ENCODE assay signal across 13 cellular contexts in genomic region chr2:46855805-46856204, GRCh38. TPM values are rescaled to one million over a fixed set of nuclear protein-coding genes. Genes with fewer than 3 reads are reported as not detected.
DNase-seq lines count a peak whose midpoint lies in the region; ATAC-seq and TF ChIP-seq lines count a peak whose summit lies in the region.
"Had no signal": no experiment of that assay in that cellular context is flagged by ENCODE, and none has a peak within 500 bp of the region (broad histone marks: within the 10 kb centered on the region; RNA-seq: fewer than 3 reads in every experiment).

No MANE protein-coding gene starts in this region.

- no peak overlapping the region for H3K27ac Mint-ChIP-seq in activated CD8-positive, alpha-beta memory T cell treated with anti-CD3 and anti-CD28 coated beads, Interleukin-2, amount 10 ng/mL, durations not matched to agents 7 days and 5 days
- H3K27ac Mint-ChIP-seq: activated T-cell treated with anti-CD3 and anti-CD28 coated beads, Interleukin-2, amount 50 U/mL, for 72 hours; natural killer cell had no signal

- TF ChIP-seq EP300 in tibial nerve (IDR thresholded peaks at IDR 0.05) = no peak

- intact Hi-C loops in adrenal gland (cut with DNase I) (no loop called here), psoas muscle (cut with DNase I) (no loop called here)

- H3K36me3 ChIP-seq in ACC112 (ENCODE audit: insufficient read depth, low read length) (0 out of 2 replicates have a peak, but pooled peaks cover 3% of the 10 kb centered on the region), adrenal gland (replicated peaks in 1 of 2) (no peaks in the 10 kb centered on the region), psoas muscle (ENCODE audit: insufficient read depth in 1 of 2, low read depth in 1 of 2) (no peaks in the 10 kb centered on the region), tibial nerve (no peaks in the 10 kb centered on the region)

- ATAC-seq in psoas muscle (no peak), HG03139 (IDR thresholded peaks at IDR 0.05; ENCODE audit: unreplicated experiment) (no peak), GM18520 (IDR thresholded peaks at IDR 0.05; ENCODE audit: unreplicated experiment) (no peak)
- no peak for ATAC-seq in activated CD8-positive, alpha-beta memory T cell treated with anti-CD3 and anti-CD28 coated beads, Interleukin-2, amount 10 ng/mL, durations not matched to agents 7 days and 5 days
- ATAC-seq: activated T-cell treated with anti-CD3 and anti-CD28 coated beads, Interleukin-2, amount 50 U/mL, for 72 hours; natural killer cell had no signal

- no peak overlapping the region for H2AFZ ChIP-seq in ACC112 (ENCODE audit: low read length, unreplicated experiment)

- CTCF ChIA-PET in activated CD8-positive, alpha-beta memory T cell treated with anti-CD3 and anti-CD28 coated beads, Interleukin-2, amount 10 ng/mL, durations not matched to agents 7 days and 5 days (lab: Charles Lee) = no interaction called here

- H3K4me1 ChIP-seq in ACC112 (ENCODE audit: control insufficient read depth, insufficient read depth, low read length, unreplicated experiment) = peaks cover 64% of the 10 kb centered on the region
- peaks cover 12 to 26% of the 10 kb centered on the region in 2 donors for H3K4me1 ChIP-seq in adrenal gland (replicated peaks in 1 of 2)
- peaks cover 6% of the 10 kb centered on the region for H3K4me1 ChIP-seq in psoas muscle
- H3K4me1 ChIP-seq in tibial nerve = peaks cover 0 to 44% (median 7%) of the 10 kb centered on the region in 4 donors

- 63 to 97% (median 86%) methylated on average over 1 of the region's 1 CpG for WGBS in adrenal gland, 4 donors
- 94 to 100% (median 98%) methylated on average over 1 of the region's 1 CpG for WGBS in psoas muscle, 3 donors
- WGBS in tibial nerve, 2 donors = 78 to 100% methylated on average over 1 of the region's 1 CpG

- H3K79me2 ChIP-seq in ACC112 (ENCODE audit: control insufficient read depth, insufficient read depth, low read length, unreplicated experiment) = no peaks in the 10 kb centered on the region

- no peaks in the 10 kb centered on the region for H3K9me3 Mint-ChIP-seq in activated CD8-positive, alpha-beta memory T cell treated with anti-CD3 and anti-CD28 coated beads, Interleukin-2, amount 10 ng/mL, durations not matched to agents 7 days and 5 days (ENCODE audit: low read depth)
- H3K9me3 Mint-ChIP-seq: activated T-cell treated with anti-CD3 and anti-CD28 coated beads, Interleukin-2, amount 50 U/mL, for 72 hours; natural killer cell had no signal

- no peaks in the 10 kb centered on the region for H3K4me1 Mint-ChIP-seq in activated CD8-positive, alpha-beta memory T cell treated with anti-CD3 and anti-CD28 coated beads, Interleukin-2, amount 10 ng/mL, durations not matched to agents 7 days and 5 days

- no peaks in the 10 kb centered on the region for H3K9me3 ChIP-seq in adrenal gland (replicated peaks in 1 of 3)
- no peaks in the 10 kb centered on the region for H3K9me3 ChIP-seq in psoas muscle
- H3K9me3 ChIP-seq in tibial nerve = no peaks in the 10 kb centered on the region

- peak overlapping the region; percentile 100 for H3K27ac ChIP-seq in ACC112 (ENCODE audit: low read depth, low read length)
- H3K27ac ChIP-seq in adrenal gland = peak overlapping the region in 4 of 5 donors; percentile 24 to 89 (median 56)
- H3K27ac ChIP-seq in psoas muscle = peak overlapping the region; percentile 56
- peak overlapping the region in 2 of 4 donors; percentile 81 to 85 for H3K27ac ChIP-seq in tibial nerve

- TF ChIP-seq CTCF in adrenal gland (IDR thresholded peaks at IDR 0.05) (no peak), fibroblast of pulmonary artery (IDR thresholded peaks at IDR 0.05; ENCODE audit: low read length, missing control alignments) (no peak), psoas muscle (IDR thresholded peaks at IDR 0.05) (no peak), tibial nerve (IDR thresholded peaks at IDR 0.05) (no peak)

- no peaks in the 10 kb centered on the region for H3K27me3 ChIP-seq in ACC112 (ENCODE audit: insufficient read depth, low read length)
- H3K27me3 ChIP-seq in adrenal gland = no peaks in the 10 kb centered on the region
- no peaks in the 10 kb centered on the region for H3K27me3 ChIP-seq in psoas muscle (ENCODE audit: insufficient read depth in 3 of 3, low read length in 2 of 3)
- H3K27me3 ChIP-seq in tibial nerve = no peaks in the 10 kb centered on the region

- no peak for TF ChIP-seq POLR2A in adrenal gland (IDR thresholded peaks at IDR 0.05)
- TF ChIP-seq POLR2A in tibial nerve (IDR thresholded peaks at IDR 0.05) = no peak

- DNase-seq in adrenal gland = no peak
- DNase-seq in fibroblast of pulmonary artery (ENCODE audit: low read depth) = peak; percentile 31
- DNase-seq in psoas muscle = no peak
- no peak for DNase-seq in tibial nerve (ENCODE audit: low spot score in 2 of 2)
- no peak for DNase-seq in activated CD8-positive, alpha-beta memory T cell treated with anti-CD3 and anti-CD28 coated beads, Interleukin-2, amount 10 ng/mL, durations not matched to agents 7 days and 5 days
- DNase-seq: activated CD4-positive, alpha-beta T cell treated with anti-CD3 and anti-CD28 coated beads for 1 hour; activated T-cell treated with anti-CD3 and anti-CD28 coated beads, Interleukin-2, amount 50 U/mL, for 72 hours; DMS53; natural killer cell; NCI-H2107 had no signal

- peaks cover 3% of the 10 kb centered on the region for H3K27me3 Mint-ChIP-seq in activated CD8-positive, alpha-beta memory T cell treated with anti-CD3 and anti-CD28 coated beads, Interleukin-2, amount 10 ng/mL, durations not matched to agents 7 days and 5 days

- no peak overlapping the region for H3K4me3 ChIP-seq in ACC112 (ENCODE audit: low read depth, low read length)
- no peak overlapping the region for H3K4me3 ChIP-seq in adrenal gland
- H3K4me3 ChIP-seq in fibroblast of pulmonary artery (replicated peaks; ENCODE audit: low read depth, low read length) = no peak overlapping the region
- H3K4me3 ChIP-seq in psoas muscle = no peak overlapping the region
- no peak overlapping the region for H3K4me3 ChIP-seq in tibial nerve

- H3K36me3 Mint-ChIP-seq in activated CD8-positive, alpha-beta memory T cell treated with anti-CD3 and anti-CD28 coated beads, Interleukin-2, amount 10 ng/mL, durations not matched to agents 7 days and 5 days = no peaks in the 10 kb centered on the region
- H3K36me3 Mint-ChIP-seq: natural killer cell had no signal

- no peak overlapping the region for H3K4me3 Mint-ChIP-seq in activated CD8-positive, alpha-beta memory T cell treated with anti-CD3 and anti-CD28 coated beads, Interleukin-2, amount 10 ng/mL, durations not matched to agents 7 days and 5 days
- H3K4me3 Mint-ChIP-seq: activated T-cell treated with anti-CD3 and anti-CD28 coated beads, Interleukin-2, amount 50 U/mL, for 72 hours; natural killer cell had no signal

RNA-seq across cellular contexts. Expression of gene MCFD2, which starts 59.8 kb away (rescaled TPM):
- total RNA-seq in adrenal gland (100 to 1,000 TPM; 189 to 695 (median 304) TPM), psoas muscle (100 to 1,000 TPM in 2 of 4 donors, 10 to 100 TPM in 2; 65.2 to 121 (median 96.9) TPM), tibial nerve (100 to 1,000 TPM in 1 of 4 donors, 10 to 100 TPM in 3; 49.2 to 111 (median 56.0) TPM)
- polyA plus RNA-seq in adrenal gland (100 to 1,000 TPM in 1 of 3 donors, 10 to 100 TPM in 2; 29.6 to 515 (median 30.7) TPM), psoas muscle (10 to 100 TPM; 52.2 to 99.2 (median 69.8) TPM)
- 10 to 100 TPM; 30.5 to 35.8 TPM for total RNA-seq in activated CD8-positive, alpha-beta memory T cell treated with anti-CD3 and anti-CD28 coated beads, Interleukin-2, amount 10 ng/mL, durations not matched to agents 7 days and 5 days
